ENCODE assay signal across 2 cellular contexts in genomic region chr10:62788285-62788684, GRCh38. TPM values are rescaled to one million over a fixed set of nuclear protein-coding genes. Genes with fewer than 3 reads are reported as not detected.
"Had no signal": no experiment of that assay in that cellular context is flagged by ENCODE, and none has a peak within 500 bp of the region (broad histone marks: within the 10 kb centered on the region; RNA-seq: fewer than 3 reads in every experiment).

No MANE protein-coding gene starts in this region.

RNA-seq across cellular contexts. Expression of gene EGR2, which starts 27.9 kb away (rescaled TPM):
- total RNA-seq: dermis microvascular lymphatic vessel endothelial cell, foreskin keratinocyte had no signal
